Comparison of ENCODE assay signal across 27 cellular contexts in genomic region chr6:36368421-36368820, GRCh38. TPM values are rescaled to one million over a fixed set of nuclear protein-coding genes. Genes with fewer than 3 reads are reported as not detected.
"Had no signal": no experiment of that assay in that cellular context is flagged by ENCODE, and none has a peak within 500 bp of the region (broad histone marks: within the 10 kb centered on the region; RNA-seq: fewer than 3 reads in every experiment).

No MANE protein-coding gene starts in this region.

- H3K27me3 ChIP-seq: dorsolateral prefrontal cortex, foreskin keratinocyte, left lung, suprapubic skin, transverse colon, uterus had no signal

- H3K36me3 Mint-ChIP-seq: brain had no signal

- H3K9me3 ChIP-seq: left lung, prostate gland, suprapubic skin, transverse colon, uterus had no signal

- H3K27ac Mint-ChIP-seq: activated CD4-positive, alpha-beta T cell treated with anti-CD3 and anti-CD28 coated beads, Interleukin-2, amount 10 ng/mL, durations not matched to agents 7 days and 5 days; activated naive CD4-positive, alpha-beta T cell treated with anti-CD3 and anti-CD28 coated beads, Interleukin-2, amount 10 ng/mL, durations not matched to agents 7 days and 5 days; activated naive CD8-positive, alpha-beta T cell treated with anti-CD3 and anti-CD28 coated beads, Interleukin-2, amount 50 U/mL, for 24 hours; stimulated activated naive CD8-positive, alpha-beta T cell treated with anti-CD3 and anti-CD28 coated beads, Interleukin-15, Interleukin-2, amounts not matched to agents 100 ng/mL and 50 ng/mL, for 24 hours had no signal

- H3K27me3 Mint-ChIP-seq: activated CD4-positive, alpha-beta T cell treated with anti-CD3 and anti-CD28 coated beads, Interleukin-2, amount 10 ng/mL, durations not matched to agents 7 days and 5 days; activated naive CD8-positive, alpha-beta T cell treated with anti-CD3 and anti-CD28 coated beads, Interleukin-2, amount 50 U/mL, for 24 hours; stimulated activated naive CD8-positive, alpha-beta T cell treated with anti-CD3 and anti-CD28 coated beads, Interleukin-15, Interleukin-2, amounts not matched to agents 100 ng/mL and 50 ng/mL, for 24 hours had no signal

- H3K4me3 ChIP-seq: dorsolateral prefrontal cortex, left lung, prostate gland, skin epidermis, suprapubic skin, transverse colon, uterus had no signal

- H3K27ac ChIP-seq: dorsolateral prefrontal cortex, epithelial cell of prostate, foreskin keratinocyte, prostate gland, suprapubic skin, transverse colon, uterus had no signal

- ATAC-seq: activated naive CD8-positive, alpha-beta T cell treated with anti-CD3 and anti-CD28 coated beads, Interleukin-2, amount 50 U/mL, for 24 hours; activated T-cell treated with anti-CD3 and anti-CD28 coated beads, Interleukin-2, amount 50 U/mL, for 4 hours; foreskin keratinocyte; right cardiac atrium had no signal

- H3K4me1 ChIP-seq: foreskin keratinocyte, prostate gland, suprapubic skin, transverse colon, uterus had no signal

- H3K4me1 Mint-ChIP-seq: activated CD4-positive, alpha-beta T cell treated with anti-CD3 and anti-CD28 coated beads, Interleukin-2, amount 10 ng/mL, durations not matched to agents 7 days and 5 days; activated naive CD4-positive, alpha-beta T cell treated with anti-CD3 and anti-CD28 coated beads, Interleukin-2, amount 10 ng/mL, durations not matched to agents 7 days and 5 days had no signal

- DNase-seq: activated CD4-positive, alpha-beta T cell treated with anti-CD3 and anti-CD28 coated beads, Interleukin-2, amount 10 ng/mL, durations not matched to agents 7 days and 5 days; activated CD4-positive, CD25-positive, alpha-beta regulatory T cell; activated CD8-positive, alpha-beta memory T cell treated with anti-CD3 and anti-CD28 coated beads, Interleukin-2, amount 50 U/mL, for 4 hours; activated effector memory CD4-positive, alpha-beta T cell treated with Interleukin-2 at 50 U/mL for 16 hours; activated naive CD4-positive, alpha-beta T cell treated with anti-CD3 and anti-CD28 coated beads, Interleukin-2, amount 10 ng/mL, durations not matched to agents 7 days and 5 days; activated naive CD8-positive, alpha-beta T cell treated with anti-CD3 and anti-CD28 coated beads, Interleukin-2, amount 50 U/mL, for 24 hours; activated T-cell treated with anti-CD3 and anti-CD28 coated beads, Interleukin-2, amount 50 U/mL, for 4 hours; anterior cingulate cortex; central memory CD4-positive, alpha-beta T cell; dorsolateral prefrontal cortex; foreskin keratinocyte; left lung; midbrain; right cardiac atrium; transverse colon; uterus had no signal

- H3K9me3 Mint-ChIP-seq: activated CD4-positive, alpha-beta T cell treated with anti-CD3 and anti-CD28 coated beads, Interleukin-2, amount 10 ng/mL, durations not matched to agents 7 days and 5 days; activated naive CD4-positive, alpha-beta T cell treated with anti-CD3 and anti-CD28 coated beads, Interleukin-2, amount 10 ng/mL, durations not matched to agents 7 days and 5 days; activated naive CD8-positive, alpha-beta T cell treated with anti-CD3 and anti-CD28 coated beads, Interleukin-2, amount 50 U/mL, for 24 hours; activated T-cell treated with anti-CD3 and anti-CD28 coated beads, Interleukin-2, amount 50 U/mL, for 4 hours; stimulated activated naive CD8-positive, alpha-beta T cell treated with anti-CD3 and anti-CD28 coated beads, Interleukin-15, Interleukin-2, amounts not matched to agents 100 ng/mL and 50 ng/mL, for 24 hours had no signal

- H3K4me3 Mint-ChIP-seq: activated CD4-positive, alpha-beta T cell treated with anti-CD3 and anti-CD28 coated beads, Interleukin-2, amount 10 ng/mL, durations not matched to agents 7 days and 5 days; activated naive CD4-positive, alpha-beta T cell treated with anti-CD3 and anti-CD28 coated beads, Interleukin-2, amount 10 ng/mL, durations not matched to agents 7 days and 5 days; activated naive CD8-positive, alpha-beta T cell treated with anti-CD3 and anti-CD28 coated beads, Interleukin-2, amount 50 U/mL, for 24 hours; activated T-cell treated with anti-CD3 and anti-CD28 coated beads, Interleukin-2, amount 50 U/mL, for 4 hours; brain; stimulated activated naive CD8-positive, alpha-beta T cell treated with anti-CD3 and anti-CD28 coated beads, Interleukin-15, Interleukin-2, amounts not matched to agents 100 ng/mL and 50 ng/mL, for 24 hours had no signal

- H3K36me3 ChIP-seq: prostate gland, suprapubic skin, transverse colon, uterus had no signal

RNA-seq across cellular contexts. Expression of gene ETV7, which starts 19.0 kb away (rescaled TPM):
- total RNA-seq: lung microvascular endothelial cell had no signal
- polyA plus RNA-seq: neural cell had no signal

RNA-seq across cellular contexts. Expression of gene BNIP5, which starts 31.7 kb away (rescaled TPM):
- total RNA-seq: activated CD4-positive, alpha-beta T cell treated with anti-CD3 and anti-CD28 coated beads, Interleukin-2, amount 10 ng/mL, durations not matched to agents 7 days and 5 days; activated T-cell treated with anti-CD3 and anti-CD28 coated beads, Interleukin-2, amount 50 U/mL, for 4 hours; fibroblast of lung; foreskin keratinocyte; kidney epithelial cell; lung microvascular endothelial cell; omental fat pad; uterus had no signal
- polyA plus RNA-seq: fibroblast of lung, foreskin keratinocyte, neural cell had no signal
